In the genomic region with DNA sequence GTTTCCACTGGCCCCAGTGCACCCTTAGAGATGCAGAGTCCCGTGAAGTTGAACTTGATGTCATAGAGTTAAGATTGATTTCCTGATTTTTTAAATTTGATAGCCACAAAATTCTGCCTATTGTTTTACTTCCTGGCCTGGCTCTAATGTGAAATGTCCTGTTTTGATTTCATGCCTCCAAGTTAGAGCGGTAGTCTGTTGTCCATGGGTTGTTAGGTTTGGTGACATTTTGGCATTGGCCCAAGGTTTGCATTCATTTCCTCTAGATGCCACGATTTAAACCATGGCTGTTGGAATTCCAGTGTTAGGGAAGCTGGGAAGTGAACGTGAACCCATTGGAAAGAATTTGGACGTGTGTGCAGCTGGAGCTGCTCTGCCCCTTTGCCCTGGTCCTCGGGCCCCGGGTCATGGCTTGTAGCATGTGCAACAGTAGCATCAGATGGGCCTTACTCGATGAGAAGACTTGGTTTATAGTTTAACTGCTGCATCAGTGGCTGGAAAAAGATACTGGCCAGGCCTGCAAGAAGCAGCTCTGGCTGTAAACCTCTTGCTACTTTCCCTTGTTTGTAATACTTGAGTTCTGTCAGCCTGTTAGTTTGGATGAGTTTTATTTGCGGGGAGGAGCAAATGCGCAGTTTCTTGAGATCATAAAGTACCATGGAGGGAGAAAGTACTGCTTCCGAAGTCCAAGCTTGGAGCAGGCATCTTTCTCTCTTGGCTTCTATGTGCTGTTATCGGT, we compare ENCODE assay signal across 1 cellular context.
TF ChIP-seq lines count a peak whose summit lies in the region.

No MANE protein-coding gene starts in this region.

TF ChIP-seq in IMR-90, 13 proteins besides CTCF, POLR2A, EP300 and RAD21 (continued from another document):
- TF ChIP-seq, protein P1, sequence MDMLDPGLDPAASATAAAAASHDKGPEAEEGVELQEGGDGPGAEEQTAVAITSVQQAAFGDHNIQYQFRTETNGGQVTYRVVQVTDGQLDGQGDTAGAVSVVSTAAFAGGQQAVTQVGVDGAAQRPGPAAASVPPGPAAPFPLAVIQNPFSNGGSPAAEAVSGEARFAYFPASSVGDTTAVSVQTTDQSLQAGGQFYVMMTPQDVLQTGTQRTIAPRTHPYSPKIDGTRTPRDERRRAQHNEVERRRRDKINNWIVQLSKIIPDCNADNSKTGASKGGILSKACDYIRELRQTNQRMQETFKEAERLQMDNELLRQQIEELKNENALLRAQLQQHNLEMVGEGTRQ (IDR thresholded peaks at IDR 0.05; ENCODE audit: low read depth, low read length): no peak
- TF ChIP-seq BHLHE40 (IDR thresholded peaks at IDR 0.05; ENCODE audit: low read depth, low read length): no peak
